Comparison of ENCODE assay signal across 15 cellular contexts in the genomic region with DNA sequence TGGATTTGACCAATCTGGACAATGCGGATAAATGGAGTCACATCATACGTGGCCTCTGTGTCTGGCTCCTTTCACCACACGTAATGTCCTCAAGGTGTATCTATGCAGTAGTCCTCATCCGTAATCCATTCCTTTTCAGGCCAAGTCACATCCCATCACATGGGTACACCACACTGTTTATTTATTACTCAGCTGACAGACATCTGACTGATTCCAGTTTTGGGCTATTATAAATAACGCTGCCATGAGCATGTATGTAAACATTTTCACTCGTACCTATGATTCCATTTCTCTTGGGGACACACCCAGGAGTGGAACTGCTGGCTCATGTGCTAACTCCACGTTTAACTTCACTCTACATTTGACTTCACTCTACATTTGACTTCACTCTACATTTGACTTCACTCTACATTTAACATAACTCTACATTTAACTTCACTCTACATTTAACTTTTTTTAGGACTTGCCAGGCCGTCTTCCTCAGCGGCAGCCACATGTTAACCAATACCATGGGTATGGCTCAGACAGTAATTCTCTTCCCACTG. TPM values are rescaled to one million over a fixed set of nuclear protein-coding genes. Genes with fewer than 3 reads are reported as not detected.
"Had no signal": no experiment of that assay in that cellular context is flagged by ENCODE, and none has a peak within 500 bp of the region (broad histone marks: within the 10 kb centered on the region; RNA-seq: fewer than 3 reads in every experiment).

No MANE protein-coding gene starts in this region.

- ATAC-seq: activated CD8-positive, alpha-beta memory T cell treated with anti-CD3 and anti-CD28 coated beads, Interleukin-2, amount 10 ng/mL, durations not matched to agents 7 days and 5 days; left lobe of liver; stimulated activated naive CD8-positive, alpha-beta T cell treated with anti-CD3 and anti-CD28 coated beads, Interleukin-15, amount 100 ng/mL, for 72 hours; T-cell had no signal

- H3K27ac ChIP-seq: dorsolateral prefrontal cortex had no signal

- H3K4me3 ChIP-seq: dorsolateral prefrontal cortex, lung had no signal

- DNase-seq: activated CD4-positive, alpha-beta memory T cell treated with anti-CD3 and anti-CD28 coated beads, Interleukin-2, amount 10 ng/mL, durations not matched to agents 7 days and 5 days; activated CD4-positive, alpha-beta T cell treated with anti-CD3 and anti-CD28 coated beads for 48 hours; activated CD4-positive, CD25-positive, alpha-beta regulatory T cell; activated CD8-positive, alpha-beta memory T cell treated with anti-CD3 and anti-CD28 coated beads, Interleukin-2, amount 10 ng/mL, durations not matched to agents 7 days and 5 days; activated naive CD8-positive, alpha-beta T cell treated with anti-CD3 and anti-CD28 coated beads, Interleukin-2, amount 10 ng/mL, durations not matched to agents 7 days and 5 days; central memory CD4-positive, alpha-beta T cell; erythroblast; head of caudate nucleus; nucleus accumbens; stimulated activated naive CD8-positive, alpha-beta T cell treated with anti-CD3 and anti-CD28 coated beads, Interleukin-15, amount 100 ng/mL, for 72 hours; T-cell; T-helper 9 cell had no signal

RNA-seq across cellular contexts. Expression of a gene that starts 52.1 kb away (rescaled TPM):
- total RNA-seq: activated CD4-positive, alpha-beta memory T cell treated with anti-CD3 and anti-CD28 coated beads, Interleukin-2, amount 10 ng/mL, durations not matched to agents 7 days and 5 days; activated CD8-positive, alpha-beta memory T cell treated with anti-CD3 and anti-CD28 coated beads, Interleukin-2, amount 10 ng/mL, durations not matched to agents 7 days and 5 days; activated naive CD8-positive, alpha-beta T cell treated with anti-CD3 and anti-CD28 coated beads, Interleukin-2, amount 10 ng/mL, durations not matched to agents 7 days and 5 days had no signal
